In genomic region chrX:56382278-56382677, GRCh38 we compare ENCODE assay signal across 15 cellular contexts.
DNase-seq lines count a peak whose midpoint lies in the region; ATAC-seq and TF ChIP-seq lines count a peak whose summit lies in the region.
"Had no signal": no experiment of that assay in that cellular context is flagged by ENCODE, and none has a peak within 500 bp of the region (broad histone marks: within the 10 kb centered on the region; RNA-seq: fewer than 3 reads in every experiment).

No MANE protein-coding gene starts in this region.

- H3K9me3 Mint-ChIP-seq in activated naive CD4-positive, alpha-beta T cell treated with anti-CD3 and anti-CD28 coated beads for 36 hours = no peaks in the 10 kb centered on the region
- peaks cover 2% of the 10 kb centered on the region for H3K9me3 Mint-ChIP-seq in activated CD8-positive, alpha-beta T cell treated with anti-CD3 and anti-CD28 coated beads for 36 hours
- peaks cover 0 to 1% (median 0%) of the 10 kb centered on the region in 9 donors for H3K9me3 Mint-ChIP-seq in naive thymus-derived CD8-positive, alpha-beta T cell

- peaks cover 44% of the 10 kb centered on the region for H3K4me1 Mint-ChIP-seq in activated naive CD4-positive, alpha-beta T cell treated with anti-CD3 and anti-CD28 coated beads for 36 hours (ENCODE audit: low read depth)
- H3K4me1 Mint-ChIP-seq in activated CD8-positive, alpha-beta T cell treated with anti-CD3 and anti-CD28 coated beads for 36 hours (ENCODE audit: low read depth) = peaks cover 42% of the 10 kb centered on the region
- peaks cover 18 to 42% (median 39%) of the 10 kb centered on the region in 4 donors for H3K4me1 Mint-ChIP-seq in naive thymus-derived CD8-positive, alpha-beta T cell

- no peaks in the 10 kb centered on the region for H3K4me1 ChIP-seq in colonic mucosa
- H3K4me1 ChIP-seq: transverse colon had no signal

- H3K9ac ChIP-seq in colonic mucosa (ENCODE audit: low read depth in 2 of 2, low read length in 2 of 2) = no peak overlapping the region

- H3K27ac ChIP-seq in colonic mucosa = no peak overlapping the region
- H3K27ac ChIP-seq: brain microvascular endothelial cell, coronary artery, transverse colon had no signal

- CTCF ChIA-PET in activated naive CD4-positive, alpha-beta T cell treated with anti-CD3 and anti-CD28 coated beads for 36 hours (lab: Charles Lee) = no interaction called here
- CTCF ChIA-PET in activated CD8-positive, alpha-beta T cell treated with anti-CD3 and anti-CD28 coated beads for 36 hours (lab: Charles Lee) = interaction anchor here (1.0 to 1.5 kb wide), 2 partner anchors 345 to 348 kb away, joined by 3 to 4 read pairs; no protein-coding TSS in a partner anchor

- peak; percentile 53 for ATAC-seq in GM21390 (IDR thresholded peaks at IDR 0.05; ENCODE audit: unreplicated experiment)
- ATAC-seq in activated CD8-positive, alpha-beta T cell treated with anti-CD3 and anti-CD28 coated beads for 36 hours = peak; percentile 88
- peak in 1 of 2 donors; percentile 32 for ATAC-seq in naive thymus-derived CD8-positive, alpha-beta T cell

- POLR2A ChIA-PET in activated CD8-positive, alpha-beta T cell treated with anti-CD3 and anti-CD28 coated beads for 36 hours (lab: Charles Lee) = no interaction called here
- POLR2A ChIA-PET in naive thymus-derived CD8-positive, alpha-beta T cell (lab: Charles Lee) = interaction anchor here (0.7 to 1.6 kb wide), 3 partner anchors 15 to 38 kb away, joined by 3 to 4 read pairs (median 3); no protein-coding TSS in a partner anchor

- H3K4me3 Mint-ChIP-seq in activated naive CD4-positive, alpha-beta T cell treated with anti-CD3 and anti-CD28 coated beads for 36 hours = no peak overlapping the region
- H3K4me3 Mint-ChIP-seq in activated CD8-positive, alpha-beta T cell treated with anti-CD3 and anti-CD28 coated beads for 36 hours = peak overlapping the region; percentile 39
- H3K4me3 Mint-ChIP-seq in naive thymus-derived CD8-positive, alpha-beta T cell = peak overlapping the region in 4 of 10 donors; percentile 8 to 46 (median 25)

- intact Hi-C loops in activated naive CD4-positive, alpha-beta T cell treated with anti-CD3 and anti-CD28 coated beads for 36 hours (cut with micrococcal nuclease) = loop anchor here (1.0 to 2.0 kb wide), 4 partner anchors 13 to 345 kb away; no protein-coding TSS in a partner anchor
- intact Hi-C loops in activated CD8-positive, alpha-beta T cell treated with anti-CD3 and anti-CD28 coated beads for 36 hours (cut with micrococcal nuclease) = no loop called here
- intact Hi-C loops in colonic mucosa (cut with DNase I) = no loop called here

- H3K9me3 ChIP-seq in colonic mucosa = no peaks in the 10 kb centered on the region
- H3K9me3 ChIP-seq: transverse colon had no signal

- DNase-seq in activated naive CD4-positive, alpha-beta T cell treated with anti-CD3 and anti-CD28 coated beads for 36 hours = peak; percentile 41
- no peak for DNase-seq in activated naive CD4-positive, alpha-beta T cell treated with anti-CD3 and anti-CD28 coated beads, Interleukin-2, amount 50 U/mL, for 16 hours
- DNase-seq in activated CD8-positive, alpha-beta T cell treated with anti-CD3 and anti-CD28 coated beads for 36 hours = peak; percentile 59
- DNase-seq in naive thymus-derived CD8-positive, alpha-beta T cell = no peak
- DNase-seq in NCI-H187 treated with DMSO at 0.1 percent for 48 hours (lab: John Stamatoyannopoulos, UW) = no peak
- DNase-seq in NCI-H2029 (lab: John Stamatoyannopoulos, UW) = no peak
- no peak for DNase-seq in colonic mucosa
- DNase-seq: brain microvascular endothelial cell; DMS53; NCI-H524 treated with DMSO at 0.1 percent for 48 hours; stimulated activated naive CD4-positive, alpha-beta T cell; SW 1271; transverse colon had no signal

- H3K36me3 ChIP-seq in colonic mucosa = no peaks in the 10 kb centered on the region
- H3K36me3 ChIP-seq: brain microvascular endothelial cell, transverse colon had no signal

- no peaks in the 10 kb centered on the region for H3K27me3 Mint-ChIP-seq in activated naive CD4-positive, alpha-beta T cell treated with anti-CD3 and anti-CD28 coated beads for 36 hours (ENCODE audit: low read depth)
- H3K27me3 Mint-ChIP-seq in activated CD8-positive, alpha-beta T cell treated with anti-CD3 and anti-CD28 coated beads for 36 hours = no peaks in the 10 kb centered on the region
- H3K27me3 Mint-ChIP-seq in naive thymus-derived CD8-positive, alpha-beta T cell = no peaks in the 10 kb centered on the region

- H3K27ac Mint-ChIP-seq in activated naive CD4-positive, alpha-beta T cell treated with anti-CD3 and anti-CD28 coated beads for 36 hours = peak overlapping the region; percentile 82
- peak overlapping the region; percentile 88 for H3K27ac Mint-ChIP-seq in activated CD8-positive, alpha-beta T cell treated with anti-CD3 and anti-CD28 coated beads for 36 hours
- peak overlapping the region in 9 of 10 donors; percentile 3 to 95 (median 49) for H3K27ac Mint-ChIP-seq in naive thymus-derived CD8-positive, alpha-beta T cell

- H3K27me3 ChIP-seq in colonic mucosa = no peaks in the 10 kb centered on the region
- H3K27me3 ChIP-seq: brain microvascular endothelial cell, transverse colon had no signal

- no peak for TF ChIP-seq CTCF in activated CD8-positive, alpha-beta T cell treated with anti-CD3 and anti-CD28 coated beads for 36 hours (IDR thresholded peaks at IDR 0.05)
- TF ChIP-seq CTCF in colonic mucosa (IDR thresholded peaks at IDR 0.05) = no peak

- no peaks in the 10 kb centered on the region for H3K36me3 Mint-ChIP-seq in activated naive CD4-positive, alpha-beta T cell treated with anti-CD3 and anti-CD28 coated beads for 36 hours (ENCODE audit: low read depth)
- H3K36me3 Mint-ChIP-seq in activated CD8-positive, alpha-beta T cell treated with anti-CD3 and anti-CD28 coated beads for 36 hours (ENCODE audit: low read depth) = peaks cover 3% of the 10 kb centered on the region
- no peaks in the 10 kb centered on the region for H3K36me3 Mint-ChIP-seq in naive thymus-derived CD8-positive, alpha-beta T cell

- H3K4me3 ChIP-seq in colonic mucosa = no peak overlapping the region
- H3K4me3 ChIP-seq: coronary artery, transverse colon had no signal

Comparison
In these comparisons a context has a peak if more than half of its experiments do, and no peak if none do; other contexts are left out.
1. DNase-seq: peak in activated naive CD4-positive, alpha-beta T cell treated with anti-CD3 and anti-CD28 coated beads for 36 hours (single experiment) and activated CD8-positive, alpha-beta T cell treated with anti-CD3 and anti-CD28 coated beads for 36 hours (single experiment); none in activated naive CD4-positive, alpha-beta T cell treated with anti-CD3 and anti-CD28 coated beads, Interleukin-2, amount 50 U/mL, for 16 hours (single experiment), naive thymus-derived CD8-positive, alpha-beta T cell (0 of 10), NCI-H187 treated with DMSO at 0.1 percent for 48 hours (single experiment), NCI-H2029 (single experiment) and colonic mucosa (single experiment).
2. Peak in every context shown above with its lines, with median percentiles within 50 percentile points of each other: H3K27ac Mint-ChIP-seq.